In genomic region chr14:105051182-105052109, GRCh38 we compare ENCODE assay signal across 14 cellular contexts. TPM values are rescaled to one million over a fixed set of nuclear protein-coding genes. Genes with fewer than 3 reads are reported as not detected.
"Had no signal": no experiment of that assay in that cellular context is flagged by ENCODE, and none has a peak within 500 bp of the region (broad histone marks: within the 10 kb centered on the region; RNA-seq: fewer than 3 reads in every experiment).

No MANE protein-coding gene starts in this region.

- H3K27ac ChIP-seq: colonic mucosa, heart left ventricle, left ventricle myocardium inferior, transverse colon had no signal

- H3K4me3 ChIP-seq: colonic mucosa, heart left ventricle, left ventricle myocardium inferior, transverse colon had no signal

- DNase-seq: activated CD4-positive, alpha-beta T cell treated with anti-CD3 and anti-CD28 coated beads for 1 hour; activated CD4-positive, alpha-beta T cell treated with anti-CD3 and anti-CD28 coated beads, Interleukin-2, amount 50 U/mL, for 48 hours; activated CD8-positive, alpha-beta memory T cell treated with anti-CD3 and anti-CD28 coated beads, Interleukin-2, amount 10 ng/mL, durations not matched to agents 7 days and 5 days; activated gamma-delta T cell treated with Interleukin-2 at 50 U/mL for 16 hours; activated T-cell treated with anti-CD3 and anti-CD28 coated beads, Interleukin-2, amount 50 U/mL, for 72 hours; effector CD4-positive, alpha-beta T cell; foreskin melanocyte; heart left ventricle; left ventricle myocardium inferior; substantia nigra had no signal

- H3K27ac Mint-ChIP-seq: activated CD8-positive, alpha-beta memory T cell treated with anti-CD3 and anti-CD28 coated beads, Interleukin-2, amount 10 ng/mL, durations not matched to agents 7 days and 5 days; activated T-cell treated with anti-CD3 and anti-CD28 coated beads, Interleukin-2, amount 50 U/mL, for 72 hours; stimulated activated effector memory CD8-positive, alpha-beta T cell treated with anti-CD3 and anti-CD28 coated beads, Interleukin-12 subunit alpha, Interleukin-12 subunit beta, amount 100 ng/mL, for 72 hours had no signal

- H3K9me3 ChIP-seq: colonic mucosa, heart left ventricle, left ventricle myocardium inferior, transverse colon had no signal

- H3K27me3 ChIP-seq: colonic mucosa, transverse colon had no signal

- ATAC-seq: activated CD8-positive, alpha-beta memory T cell treated with anti-CD3 and anti-CD28 coated beads, Interleukin-2, amount 10 ng/mL, durations not matched to agents 7 days and 5 days; activated T-cell treated with anti-CD3 and anti-CD28 coated beads, Interleukin-2, amount 50 U/mL, for 72 hours; heart left ventricle; stimulated activated effector memory CD8-positive, alpha-beta T cell treated with anti-CD3 and anti-CD28 coated beads, Interleukin-12 subunit alpha, Interleukin-12 subunit beta, amount 100 ng/mL, for 72 hours had no signal

- H3K4me3 Mint-ChIP-seq: activated CD8-positive, alpha-beta memory T cell treated with anti-CD3 and anti-CD28 coated beads, Interleukin-2, amount 10 ng/mL, durations not matched to agents 7 days and 5 days; activated T-cell treated with anti-CD3 and anti-CD28 coated beads, Interleukin-2, amount 50 U/mL, for 72 hours; neural crest cell; stimulated activated effector memory CD8-positive, alpha-beta T cell treated with anti-CD3 and anti-CD28 coated beads, Interleukin-12 subunit alpha, Interleukin-12 subunit beta, amount 100 ng/mL, for 72 hours had no signal

- H3K9me3 Mint-ChIP-seq: activated T-cell treated with anti-CD3 and anti-CD28 coated beads, Interleukin-2, amount 50 U/mL, for 72 hours; neural crest cell; stimulated activated effector memory CD8-positive, alpha-beta T cell treated with anti-CD3 and anti-CD28 coated beads, Interleukin-12 subunit alpha, Interleukin-12 subunit beta, amount 100 ng/mL, for 72 hours had no signal

- H3K27me3 Mint-ChIP-seq: activated CD8-positive, alpha-beta memory T cell treated with anti-CD3 and anti-CD28 coated beads, Interleukin-2, amount 10 ng/mL, durations not matched to agents 7 days and 5 days had no signal

- H3K4me1 Mint-ChIP-seq: neural crest cell had no signal

- H3K4me1 ChIP-seq: colonic mucosa, heart left ventricle had no signal

- H3K36me3 ChIP-seq: colonic mucosa, left ventricle myocardium inferior, transverse colon had no signal

RNA-seq across cellular contexts. Expression of gene GPR132, which starts 13.8 kb away (rescaled TPM):
- total RNA-seq: neural crest cell had no signal
